Comparison of ENCODE assay signal across 20 cellular contexts in genomic region chr9:93697352-93698139, GRCh38.
DNase-seq lines count a peak whose midpoint lies in the region; ATAC-seq and TF ChIP-seq lines count a peak whose summit lies in the region.
"Had no signal": no experiment of that assay in that cellular context is flagged by ENCODE, and none has a peak within 500 bp of the region (broad histone marks: within the 10 kb centered on the region; RNA-seq: fewer than 3 reads in every experiment).

No MANE protein-coding gene starts in this region.

- H3K4me1 Mint-ChIP-seq in activated CD8-positive, alpha-beta memory T cell treated with anti-CD3 and anti-CD28 coated beads, Interleukin-2, amount 10 ng/mL, durations not matched to agents 7 days and 5 days: no peaks in the 10 kb centered on the region
- H3K4me1 Mint-ChIP-seq: stimulated activated effector memory CD8-positive, alpha-beta T cell treated with anti-CD3 and anti-CD28 coated beads, Interleukin-12 subunit alpha, Interleukin-12 subunit beta, amount 100 ng/mL, for 72 hours; WTC11 had no signal

- TF ChIP-seq CTCF in coronary artery (IDR thresholded peaks at IDR 0.05) (no peak), uterus (IDR thresholded peaks at IDR 0.05) (no peak)

- H3K4me1 ChIP-seq in uterus: no peaks in the 10 kb centered on the region
- H3K4me1 ChIP-seq: gastrocnemius medialis, left ventricle myocardium inferior, pancreas, tibial nerve had no signal

- intact Hi-C loops in uterus (cut with DNase I; ENCODE audit: low total_unique reads): no loop called here

- no peak overlapping the region for H3K4me3 Mint-ChIP-seq in activated CD8-positive, alpha-beta memory T cell treated with anti-CD3 and anti-CD28 coated beads, Interleukin-2, amount 10 ng/mL, durations not matched to agents 7 days and 5 days
- H3K4me3 Mint-ChIP-seq: stimulated activated effector memory CD8-positive, alpha-beta T cell treated with anti-CD3 and anti-CD28 coated beads, Interleukin-12 subunit alpha, Interleukin-12 subunit beta, amount 100 ng/mL, for 72 hours; WTC11 had no signal

- H3K27ac ChIP-seq in coronary artery (no peak overlapping the region), uterus (no peak overlapping the region)
- H3K27ac ChIP-seq: gastrocnemius medialis, GM23248, left ventricle myocardium inferior, pancreas, tibial nerve had no signal

- no peaks in the 10 kb centered on the region for H3K27me3 ChIP-seq in uterus
- H3K27me3 ChIP-seq: gastrocnemius medialis, pancreas, tibial nerve had no signal

- H3K36me3 Mint-ChIP-seq in activated CD8-positive, alpha-beta memory T cell treated with anti-CD3 and anti-CD28 coated beads, Interleukin-2, amount 10 ng/mL, durations not matched to agents 7 days and 5 days: no peaks in the 10 kb centered on the region
- H3K36me3 Mint-ChIP-seq: stimulated activated effector memory CD8-positive, alpha-beta T cell treated with anti-CD3 and anti-CD28 coated beads, Interleukin-12 subunit alpha, Interleukin-12 subunit beta, amount 100 ng/mL, for 72 hours had no signal

- DNase-seq in activated CD8-positive, alpha-beta memory T cell treated with anti-CD3 and anti-CD28 coated beads, Interleukin-2, amount 10 ng/mL, durations not matched to agents 7 days and 5 days: peak; percentile 19
- no peak for DNase-seq in activated CD8-positive, alpha-beta memory T cell treated with anti-CD3 and anti-CD28 coated beads for 24 hours
- DNase-seq in NCI-H2107 (lab: John Stamatoyannopoulos, UW): peak; percentile 84
- DNase-seq in coronary artery (ENCODE audit: low spot score): peak; percentile 35
- no peak for DNase-seq in NCI-H1694 treated with DMSO at 0.1 percent for 48 hours (lab: John Stamatoyannopoulos, UW)
- no peak for DNase-seq in uterus
- DNase-seq: C1 segment of cervical spinal cord, gastrocnemius medialis, GM23248, Kasumi-1, left ventricle myocardium inferior, NCI-H2227 treated with DMSO at 0.1 percent for 48 hours, pancreas, SHP77 treated with DMSO at 0.1 percent for 48 hours, small intestine had no signal

- TF ChIP-seq POLR2A in uterus (IDR thresholded peaks at IDR 0.05): no peak

- H3K9me3 ChIP-seq in uterus: peaks cover 0 to 4% of the 10 kb centered on the region in 2 donors
- H3K9me3 ChIP-seq: gastrocnemius medialis, pancreas had no signal

- H3K9me3 Mint-ChIP-seq in activated CD8-positive, alpha-beta memory T cell treated with anti-CD3 and anti-CD28 coated beads, Interleukin-2, amount 10 ng/mL, durations not matched to agents 7 days and 5 days (ENCODE audit: low read depth): peaks cover 2% of the 10 kb centered on the region
- H3K9me3 Mint-ChIP-seq: stimulated activated effector memory CD8-positive, alpha-beta T cell treated with anti-CD3 and anti-CD28 coated beads, Interleukin-12 subunit alpha, Interleukin-12 subunit beta, amount 100 ng/mL, for 72 hours had no signal

- H3K36me3 ChIP-seq in uterus: no peaks in the 10 kb centered on the region
- H3K36me3 ChIP-seq: gastrocnemius medialis, left ventricle myocardium inferior, pancreas, tibial nerve had no signal

- ATAC-seq in activated CD8-positive, alpha-beta memory T cell treated with anti-CD3 and anti-CD28 coated beads, Interleukin-2, amount 10 ng/mL, durations not matched to agents 7 days and 5 days: no peak
- ATAC-seq in GM19467 (IDR thresholded peaks at IDR 0.05; ENCODE audit: unreplicated experiment): no peak
- ATAC-seq in GM19452 (IDR thresholded peaks at IDR 0.05; ENCODE audit: unreplicated experiment): no peak
- ATAC-seq: gastrocnemius medialis; pancreas; stimulated activated effector memory CD8-positive, alpha-beta T cell treated with anti-CD3 and anti-CD28 coated beads, Interleukin-12 subunit alpha, Interleukin-12 subunit beta, amount 100 ng/mL, for 72 hours; WTC11 had no signal

- H3K27ac Mint-ChIP-seq in activated CD8-positive, alpha-beta memory T cell treated with anti-CD3 and anti-CD28 coated beads, Interleukin-2, amount 10 ng/mL, durations not matched to agents 7 days and 5 days: no peak overlapping the region
- H3K27ac Mint-ChIP-seq: stimulated activated effector memory CD8-positive, alpha-beta T cell treated with anti-CD3 and anti-CD28 coated beads, Interleukin-12 subunit alpha, Interleukin-12 subunit beta, amount 100 ng/mL, for 72 hours; WTC11 had no signal

- H3K4me3 ChIP-seq in coronary artery (no peak overlapping the region), uterus (no peak overlapping the region)
- H3K4me3 ChIP-seq: gastrocnemius medialis, GM23248, left ventricle myocardium inferior, pancreas, tibial nerve had no signal

- H3K27me3 Mint-ChIP-seq in activated CD8-positive, alpha-beta memory T cell treated with anti-CD3 and anti-CD28 coated beads, Interleukin-2, amount 10 ng/mL, durations not matched to agents 7 days and 5 days: peaks cover 8% of the 10 kb centered on the region

- CTCF ChIA-PET in activated CD8-positive, alpha-beta memory T cell treated with anti-CD3 and anti-CD28 coated beads, Interleukin-2, amount 10 ng/mL, durations not matched to agents 7 days and 5 days (lab: Charles Lee): no interaction called here

Comparison
In these comparisons a context has a peak if more than half of its experiments do, and no peak if none do; other contexts are left out.
1. DNase-seq: peak in activated CD8-positive, alpha-beta memory T cell treated with anti-CD3 and anti-CD28 coated beads, Interleukin-2, amount 10 ng/mL, durations not matched to agents 7 days and 5 days (single experiment), NCI-H2107 (single experiment) and coronary artery (single experiment); none in activated CD8-positive, alpha-beta memory T cell treated with anti-CD3 and anti-CD28 coated beads for 24 hours (single experiment), NCI-H1694 treated with DMSO at 0.1 percent for 48 hours (single experiment) and uterus (0 of 2).